In genomic region chr6:150721411-150722266, GRCh38 we compare ENCODE assay signal across 10 cellular contexts.
DNase-seq lines count a peak whose midpoint lies in the region; ATAC-seq and TF ChIP-seq lines count a peak whose summit lies in the region.
"Had no signal": no experiment of that assay in that cellular context is flagged by ENCODE, and none has a peak within 500 bp of the region (broad histone marks: within the 10 kb centered on the region; RNA-seq: fewer than 3 reads in every experiment).

No MANE protein-coding gene starts in this region.

- H3K36me3 ChIP-seq in OCI-LY1 (ENCODE audit: insufficient read depth, low read length): peaks cover 6% of the 10 kb centered on the region; the same call in 1 of the 2 replicates
- no peaks in the 10 kb centered on the region for H3K36me3 ChIP-seq in endodermal cell (ENCODE audit: control insufficient read depth, insufficient read depth, low read length)
- no peaks in the 10 kb centered on the region for H3K36me3 ChIP-seq in neural progenitor cell
- H3K36me3 ChIP-seq in psoas muscle (ENCODE audit: insufficient read depth in 1 of 2, low read depth in 1 of 2): no peaks in the 10 kb centered on the region

- H3K27ac Mint-ChIP-seq in Calu3 (ENCODE audit: unreplicated experiment): peak overlapping the region; percentile 75
- no peak overlapping the region for H3K27ac Mint-ChIP-seq in endodermal cell
- peak overlapping the region; percentile 98 for H3K27ac Mint-ChIP-seq in neural progenitor cell
- H3K27ac Mint-ChIP-seq in stimulated activated effector memory CD8-positive, alpha-beta T cell treated with anti-CD3 and anti-CD28 coated beads, Interleukin-12 subunit alpha, Interleukin-12 subunit beta, amount 100 ng/mL, for 72 hours: no peak overlapping the region
- no peak overlapping the region for H3K27ac Mint-ChIP-seq in activated CD8-positive, alpha-beta memory T cell treated with anti-CD3 and anti-CD28 coated beads, Interleukin-2, amount 10 ng/mL, durations not matched to agents 7 days and 5 days
- H3K27ac Mint-ChIP-seq: activated CD4-positive, alpha-beta memory T cell treated with anti-CD3 and anti-CD28 coated beads, Interleukin-2, amount 10 ng/mL, durations not matched to agents 7 days and 5 days had no signal

- intact Hi-C loops in Calu3 (cut with micrococcal nuclease; ENCODE audit: unreplicated experiment) (loop anchor here (5.0 kb wide), 1 partner anchor 91 kb away; no protein-coding TSS in a partner anchor), psoas muscle (cut with DNase I) (no loop called here)

- H4K20me1 ChIP-seq in OCI-LY1 (ENCODE audit: insufficient read depth, low read length) (no peaks in the 10 kb centered on the region), neural progenitor cell (ENCODE audit: low read depth) (no peaks in the 10 kb centered on the region)

- H3K79me2 ChIP-seq in OCI-LY1 (ENCODE audit: insufficient read depth, low read length) (peaks cover 60% of the 10 kb centered on the region), neural progenitor cell (ENCODE audit: low read depth) (no peaks in the 10 kb centered on the region)

- H2AFZ ChIP-seq in OCI-LY1 (ENCODE audit: low read length): no peak overlapping the region
- peak overlapping the region; percentile 3 for H2AFZ ChIP-seq in neural progenitor cell (replicated peaks)

- CTCF ChIA-PET in Calu3 (lab: Charles Lee): no interaction called here
- CTCF ChIA-PET in activated CD8-positive, alpha-beta memory T cell treated with anti-CD3 and anti-CD28 coated beads, Interleukin-2, amount 10 ng/mL, durations not matched to agents 7 days and 5 days (lab: Charles Lee): interaction anchor here (1.1 kb wide), 1 partner anchor 303 kb away, joined by 3 read pairs; no protein-coding TSS in a partner anchor

- no peaks in the 10 kb centered on the region for H3K9me2 ChIP-seq in OCI-LY1 (ENCODE audit: low read depth, low read length)

- H3K27me3 ChIP-seq in OCI-LY1 (ENCODE audit: insufficient read depth, low read length) (no peaks in the 10 kb centered on the region), endodermal cell (ENCODE audit: control insufficient read depth, insufficient read depth, low read length, poor library complexity, severe bottlenecking) (no peaks in the 10 kb centered on the region), neural progenitor cell (no peaks in the 10 kb centered on the region), psoas muscle (ENCODE audit: insufficient read depth in 3 of 3, low read length in 2 of 3) (peaks cover 0 to 2% (median 0%) of the 10 kb centered on the region in 3 donors)

- WGBS in endodermal cell (ENCODE audit: insufficient coverage in 1 of 2, insufficient read length in 1 of 2), 2 experiments: 79 to 92% methylated on average over 7 to 10 of the region's 11 CpGs
- 90 to 93% (median 93%) methylated on average over 11 of the region's 11 CpGs for WGBS in psoas muscle, 3 donors

- H3K4me3 Mint-ChIP-seq in Calu3 (ENCODE audit: low read depth, unreplicated experiment): peak overlapping the region; percentile 42
- H3K4me3 Mint-ChIP-seq in endodermal cell: no peak overlapping the region
- H3K4me3 Mint-ChIP-seq in neural progenitor cell: peak overlapping the region; percentile 92
- H3K4me3 Mint-ChIP-seq in stimulated activated effector memory CD8-positive, alpha-beta T cell treated with anti-CD3 and anti-CD28 coated beads, Interleukin-12 subunit alpha, Interleukin-12 subunit beta, amount 100 ng/mL, for 72 hours: no peak overlapping the region
- no peak overlapping the region for H3K4me3 Mint-ChIP-seq in activated CD8-positive, alpha-beta memory T cell treated with anti-CD3 and anti-CD28 coated beads, Interleukin-2, amount 10 ng/mL, durations not matched to agents 7 days and 5 days
- H3K4me3 Mint-ChIP-seq: activated CD4-positive, alpha-beta memory T cell treated with anti-CD3 and anti-CD28 coated beads, Interleukin-2, amount 10 ng/mL, durations not matched to agents 7 days and 5 days had no signal

- H3K27ac ChIP-seq in OCI-LY1 (ENCODE audit: low read depth, low read length, poor library complexity, severe bottlenecking): peak overlapping the region; percentile 81
- peak overlapping the region; percentile 98 for H3K27ac ChIP-seq in endodermal cell (ENCODE audit: low read depth, low read length)
- H3K27ac ChIP-seq in neural progenitor cell: peak overlapping the region; percentile 88
- no peak overlapping the region for H3K27ac ChIP-seq in psoas muscle

- H3K9me3 Mint-ChIP-seq in Calu3 (ENCODE audit: low read depth, unreplicated experiment) (no peaks in the 10 kb centered on the region), endodermal cell (no peaks in the 10 kb centered on the region), neural progenitor cell (peaks cover 12% of the 10 kb centered on the region)
- no peaks in the 10 kb centered on the region for H3K9me3 Mint-ChIP-seq in stimulated activated effector memory CD8-positive, alpha-beta T cell treated with anti-CD3 and anti-CD28 coated beads, Interleukin-12 subunit alpha, Interleukin-12 subunit beta, amount 100 ng/mL, for 72 hours
- H3K9me3 Mint-ChIP-seq in activated CD8-positive, alpha-beta memory T cell treated with anti-CD3 and anti-CD28 coated beads, Interleukin-2, amount 10 ng/mL, durations not matched to agents 7 days and 5 days (ENCODE audit: low read depth): no peaks in the 10 kb centered on the region
- H3K9me3 Mint-ChIP-seq: activated CD4-positive, alpha-beta memory T cell treated with anti-CD3 and anti-CD28 coated beads, Interleukin-2, amount 10 ng/mL, durations not matched to agents 7 days and 5 days had no signal

- ATAC-seq in psoas muscle (no peak), HG02763 (IDR thresholded peaks at IDR 0.05; ENCODE audit: unreplicated experiment) (no peak)
- no peak for ATAC-seq in stimulated activated effector memory CD8-positive, alpha-beta T cell treated with anti-CD3 and anti-CD28 coated beads, Interleukin-12 subunit alpha, Interleukin-12 subunit beta, amount 100 ng/mL, for 72 hours
- ATAC-seq in activated CD8-positive, alpha-beta memory T cell treated with anti-CD3 and anti-CD28 coated beads, Interleukin-2, amount 10 ng/mL, durations not matched to agents 7 days and 5 days: no peak

- BruUV-seq in Calu3 (replicated peaks; lab: Mats Ljungman, UMichigan): no TSS peak

- H3K4me3 ChIP-seq in OCI-LY1 (ENCODE audit: low read depth, low read length, poor library complexity, severe bottlenecking) (peak overlapping the region; percentile 56), endodermal cell (ENCODE audit: low read length) (no peak overlapping the region), neural progenitor cell (peak overlapping the region; percentile 31), psoas muscle (no peak overlapping the region)

- DNase-seq in Calu3: no peak
- no peak for DNase-seq in endodermal cell
- no peak for DNase-seq in neural progenitor cell (ENCODE audit: low spot score)
- no peak for DNase-seq in psoas muscle
- no peak for DNase-seq in stimulated activated effector memory CD8-positive, alpha-beta T cell treated with anti-CD3 and anti-CD28 coated beads, Interleukin-12 subunit alpha, Interleukin-12 subunit beta, amount 100 ng/mL, for 72 hours (ENCODE audit: low spot score in 2 of 2)
- no peak for DNase-seq in activated CD8-positive, alpha-beta memory T cell treated with anti-CD3 and anti-CD28 coated beads, Interleukin-2, amount 10 ng/mL, durations not matched to agents 7 days and 5 days
- DNase-seq: activated CD4-positive, alpha-beta memory T cell treated with anti-CD3 and anti-CD28 coated beads, Interleukin-2, amount 10 ng/mL, durations not matched to agents 7 days and 5 days; SIG-M5 had no signal

- H3K4me1 Mint-ChIP-seq in Calu3 (ENCODE audit: low read depth, unreplicated experiment): peaks cover 23% of the 10 kb centered on the region
- peaks cover 14% of the 10 kb centered on the region for H3K4me1 Mint-ChIP-seq in endodermal cell
- peaks cover 67% of the 10 kb centered on the region for H3K4me1 Mint-ChIP-seq in neural progenitor cell
- peaks cover 19% of the 10 kb centered on the region for H3K4me1 Mint-ChIP-seq in stimulated activated effector memory CD8-positive, alpha-beta T cell treated with anti-CD3 and anti-CD28 coated beads, Interleukin-12 subunit alpha, Interleukin-12 subunit beta, amount 100 ng/mL, for 72 hours
- H3K4me1 Mint-ChIP-seq in activated CD8-positive, alpha-beta memory T cell treated with anti-CD3 and anti-CD28 coated beads, Interleukin-2, amount 10 ng/mL, durations not matched to agents 7 days and 5 days: peaks cover 16% of the 10 kb centered on the region

- TF ChIP-seq CTCF in Calu3 (IDR thresholded peaks at IDR 0.05; ENCODE audit: unreplicated experiment) (no peak), OCI-LY1 (IDR thresholded peaks at IDR 0.05; ENCODE audit: low read length) (no peak), endodermal cell (conservative IDR thresholded peaks at IDR 0.05) (no peak), neural progenitor cell (IDR thresholded peaks at IDR 0.05) (no peak), psoas muscle (IDR thresholded peaks at IDR 0.05) (no peak)

- H3K4me1 ChIP-seq in OCI-LY1 (ENCODE audit: insufficient read depth, low read length, severe bottlenecking) (peaks cover 90% of the 10 kb centered on the region), endodermal cell (ENCODE audit: control insufficient read depth, insufficient read depth, low read length) (no peaks in the 10 kb centered on the region), neural progenitor cell (peaks cover 37% of the 10 kb centered on the region), psoas muscle (no peaks in the 10 kb centered on the region)

- no peaks in the 10 kb centered on the region for H3K9me3 ChIP-seq in OCI-LY1 (ENCODE audit: low read length)
- no peaks in the 10 kb centered on the region for H3K9me3 ChIP-seq in endodermal cell (ENCODE audit: control insufficient read depth, low read length)
- no peaks in the 10 kb centered on the region for H3K9me3 ChIP-seq in neural progenitor cell (ENCODE audit: low read depth)
- H3K9me3 ChIP-seq in psoas muscle: no peaks in the 10 kb centered on the region

- H3K4me2 ChIP-seq in OCI-LY1 (ENCODE audit: low read length) (peak overlapping the region; percentile 73), neural progenitor cell (peak overlapping the region; percentile 65)

- H3K27me3 Mint-ChIP-seq in Calu3 (ENCODE audit: unreplicated experiment): no peaks in the 10 kb centered on the region
- H3K27me3 Mint-ChIP-seq in endodermal cell (ENCODE audit: insufficient read depth): no peaks in the 10 kb centered on the region
- peaks cover 3% of the 10 kb centered on the region for H3K27me3 Mint-ChIP-seq in neural progenitor cell (ENCODE audit: insufficient read depth, low read depth)
- peaks cover 15% of the 10 kb centered on the region for H3K27me3 Mint-ChIP-seq in activated CD8-positive, alpha-beta memory T cell treated with anti-CD3 and anti-CD28 coated beads, Interleukin-2, amount 10 ng/mL, durations not matched to agents 7 days and 5 days

- peak overlapping the region; percentile 47 for H3K9ac ChIP-seq in OCI-LY1 (ENCODE audit: low read length)
- H3K9ac ChIP-seq in endodermal cell (ENCODE audit: extremely low read depth, low read length, poor library complexity, severe bottlenecking): no peak overlapping the region
- no peak overlapping the region for H3K9ac ChIP-seq in neural progenitor cell

- H3F3A ChIP-seq in OCI-LY1 (ENCODE audit: insufficient read depth, low read length): no peaks in the 10 kb centered on the region
- H3F3A ChIP-seq in neural progenitor cell (ENCODE audit: low read depth): peaks cover 24% of the 10 kb centered on the region

- H3K36me3 Mint-ChIP-seq in Calu3 (ENCODE audit: insufficient read depth, unreplicated experiment) (peaks cover 8% of the 10 kb centered on the region), endodermal cell (ENCODE audit: low read depth) (no peaks in the 10 kb centered on the region), neural progenitor cell (peaks cover 27% of the 10 kb centered on the region)
- H3K36me3 Mint-ChIP-seq in stimulated activated effector memory CD8-positive, alpha-beta T cell treated with anti-CD3 and anti-CD28 coated beads, Interleukin-12 subunit alpha, Interleukin-12 subunit beta, amount 100 ng/mL, for 72 hours: no peaks in the 10 kb centered on the region
- H3K36me3 Mint-ChIP-seq in activated CD8-positive, alpha-beta memory T cell treated with anti-CD3 and anti-CD28 coated beads, Interleukin-2, amount 10 ng/mL, durations not matched to agents 7 days and 5 days: no peaks in the 10 kb centered on the region

Comparison
In these comparisons a context has a peak if more than half of its experiments do, and no peak if none do; other contexts are left out.
1. H3K27ac Mint-ChIP-seq: peak in Calu3 (single experiment) and neural progenitor cell (single experiment); none in endodermal cell (single experiment), stimulated activated effector memory CD8-positive, alpha-beta T cell treated with anti-CD3 and anti-CD28 coated beads, Interleukin-12 subunit alpha, Interleukin-12 subunit beta, amount 100 ng/mL, for 72 hours (single experiment) and activated CD8-positive, alpha-beta memory T cell treated with anti-CD3 and anti-CD28 coated beads, Interleukin-2, amount 10 ng/mL, durations not matched to agents 7 days and 5 days (single experiment).
2. H3K4me3 Mint-ChIP-seq: peak in Calu3 (single experiment) and neural progenitor cell (single experiment); none in endodermal cell (single experiment), stimulated activated effector memory CD8-positive, alpha-beta T cell treated with anti-CD3 and anti-CD28 coated beads, Interleukin-12 subunit alpha, Interleukin-12 subunit beta, amount 100 ng/mL, for 72 hours (single experiment) and activated CD8-positive, alpha-beta memory T cell treated with anti-CD3 and anti-CD28 coated beads, Interleukin-2, amount 10 ng/mL, durations not matched to agents 7 days and 5 days (single experiment).
3. H3K4me3 ChIP-seq: peak in OCI-LY1 (single experiment) and neural progenitor cell (single experiment); none in endodermal cell (single experiment) and psoas muscle (single experiment).